In the genomic region with DNA sequence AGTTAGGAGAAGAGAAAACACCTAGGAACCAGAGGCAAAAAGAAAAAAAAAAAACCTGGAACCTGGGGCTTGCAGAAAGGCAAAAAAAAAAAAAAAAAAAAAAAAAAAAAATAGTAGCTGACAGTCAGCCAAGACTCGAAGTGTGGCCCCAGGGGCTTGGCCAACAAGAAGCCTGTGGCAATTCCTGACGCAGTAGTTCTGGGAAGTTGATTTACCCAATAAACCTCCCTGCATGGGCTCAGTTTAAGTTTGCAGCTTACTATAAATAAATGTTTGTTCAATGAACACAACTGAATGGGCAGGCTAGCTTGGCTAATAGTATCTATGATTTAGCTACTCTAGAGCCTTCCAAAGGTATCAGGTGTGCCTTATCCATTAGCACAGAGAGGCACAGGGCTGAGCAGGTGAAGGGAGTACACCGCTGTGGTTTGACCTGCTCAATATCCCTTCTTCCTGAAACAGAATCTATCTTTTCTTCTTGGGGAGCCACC, we compare ENCODE assay signal across 10 cellular contexts. TPM values are rescaled to one million over a fixed set of nuclear protein-coding genes. Genes with fewer than 3 reads are reported as not detected.
DNase-seq lines count a peak whose midpoint lies in the region; ATAC-seq, FAIRE-seq and TF ChIP-seq lines count a peak whose summit lies in the region.
"Had no signal": no experiment of that assay in that cellular context is flagged by ENCODE, and none has a peak within 500 bp of the region (broad histone marks: within the 10 kb centered on the region; RNA-seq: fewer than 3 reads in every experiment).

No MANE protein-coding gene starts in this region.

- ATAC-seq in stimulated activated naive CD8-positive, alpha-beta T cell treated with anti-CD3 and anti-CD28 coated beads, Interleukin-15, Interleukin-2, amounts not matched to agents 100 U/mL and 50 U/mL, for 24 hours, result no peak
- ATAC-seq in lower lobe of right lung, result peak; percentile 34 to 64
- no peak for ATAC-seq in GM21381 (IDR thresholded peaks at IDR 0.05; ENCODE audit: unreplicated experiment)

- H4K20me1 ChIP-seq in astrocyte (ENCODE audit: insufficient read depth, low read length), result no peaks in the 10 kb centered on the region

- peaks cover 34% of the 10 kb centered on the region for H3K4me1 Mint-ChIP-seq in stimulated activated naive CD8-positive, alpha-beta T cell treated with anti-CD3 and anti-CD28 coated beads, Interleukin-15, Interleukin-2, amounts not matched to agents 100 ng/mL and 50 ng/mL, for 24 hours (ENCODE audit: low read depth)
- H3K4me1 Mint-ChIP-seq in astrocyte (ENCODE audit: low read depth, unreplicated experiment), result peaks cover 7% of the 10 kb centered on the region

- H3K27me3 ChIP-seq in astrocyte (ENCODE audit: insufficient read depth, low read length), result no peaks in the 10 kb centered on the region
- no peaks in the 10 kb centered on the region for H3K27me3 ChIP-seq in lower lobe of right lung (ENCODE audit: low read depth)

- intact Hi-C loops in lower lobe of right lung (cut with DNase I), result loop anchor here (10.0 kb wide), 1 partner anchor 199 kb away; a partner anchor contains a TSS

- no peaks in the 10 kb centered on the region for H3K9me3 ChIP-seq in astrocyte (ENCODE audit: insufficient read depth, low read depth, low read length)
- H3K9me3 ChIP-seq in lower lobe of right lung, result no peaks in the 10 kb centered on the region

- H3K36me3 Mint-ChIP-seq in stimulated activated naive CD8-positive, alpha-beta T cell treated with anti-CD3 and anti-CD28 coated beads, Interleukin-15, Interleukin-2, amounts not matched to agents 100 ng/mL and 50 ng/mL, for 24 hours (ENCODE audit: low read depth), result no peaks in the 10 kb centered on the region
- H3K36me3 Mint-ChIP-seq in astrocyte (ENCODE audit: low read depth, unreplicated experiment), result no peaks in the 10 kb centered on the region

- DNase-seq in stimulated activated naive CD8-positive, alpha-beta T cell treated with anti-CD3 and anti-CD28 coated beads, Interleukin-15, Interleukin-2, amounts not matched to agents 100 U/mL and 50 U/mL, for 24 hours, result no peak
- DNase-seq in astrocyte (ENCODE audit: low read depth) (no peak), lower lobe of right lung (peak; percentile 62), midbrain (lab: John Stamatoyannopoulos, UW) (no peak), NCI-H524 (lab: John Stamatoyannopoulos, UW) (no peak), NCI-H526 (lab: John Stamatoyannopoulos, UW) (no peak)
- DNase-seq: NCI-H524 treated with DMSO at 0.1 percent for 48 hours had no signal

- no peaks in the 10 kb centered on the region for H3K79me2 ChIP-seq in astrocyte (ENCODE audit: insufficient read depth, low read length)

- H3K36me3 ChIP-seq in astrocyte (ENCODE audit: insufficient read depth, low read length) (no peaks in the 10 kb centered on the region), lower lobe of right lung (no peaks in the 10 kb centered on the region)

- H3K9me3 Mint-ChIP-seq in stimulated activated naive CD8-positive, alpha-beta T cell treated with anti-CD3 and anti-CD28 coated beads, Interleukin-15, Interleukin-2, amounts not matched to agents 100 ng/mL and 50 ng/mL, for 24 hours, result no peaks in the 10 kb centered on the region
- H3K9me3 Mint-ChIP-seq in astrocyte (ENCODE audit: unreplicated experiment), result peaks cover 5% of the 10 kb centered on the region

- FAIRE-seq in astrocyte (lab: Jason Lieb, UNC), result no peak

- peak overlapping the region; percentile 93 for H3K27ac Mint-ChIP-seq in stimulated activated naive CD8-positive, alpha-beta T cell treated with anti-CD3 and anti-CD28 coated beads, Interleukin-15, Interleukin-2, amounts not matched to agents 100 ng/mL and 50 ng/mL, for 24 hours
- peak overlapping the region; percentile 28 for H3K27ac Mint-ChIP-seq in astrocyte (ENCODE audit: unreplicated experiment)
- H3K27ac Mint-ChIP-seq: progenitor cell of endocrine pancreas had no signal

- no peak overlapping the region for H3K27ac ChIP-seq in astrocyte (ENCODE audit: low read depth, low read length)
- H3K27ac ChIP-seq in lower lobe of right lung, result peak overlapping the region; percentile 61

- no peak for TF ChIP-seq CTCF in astrocyte (IDR thresholded peaks at IDR 0.05; ENCODE audit: insufficient read depth, low read depth, low read length)
- TF ChIP-seq CTCF in lower lobe of right lung (IDR thresholded peaks at IDR 0.05), result no peak

- H3K4me3 ChIP-seq in astrocyte (ENCODE audit: insufficient read depth, low read depth, low read length) (no peak overlapping the region), lower lobe of right lung (no peak overlapping the region)

- H3K4me2 ChIP-seq in astrocyte (ENCODE audit: low read length), result no peak overlapping the region

- no peak overlapping the region for H3K4me3 Mint-ChIP-seq in stimulated activated naive CD8-positive, alpha-beta T cell treated with anti-CD3 and anti-CD28 coated beads, Interleukin-15, Interleukin-2, amounts not matched to agents 100 ng/mL and 50 ng/mL, for 24 hours
- H3K4me3 Mint-ChIP-seq in astrocyte (ENCODE audit: unreplicated experiment), result no peak overlapping the region

- H3K27me3 Mint-ChIP-seq in stimulated activated naive CD8-positive, alpha-beta T cell treated with anti-CD3 and anti-CD28 coated beads, Interleukin-15, Interleukin-2, amounts not matched to agents 100 ng/mL and 50 ng/mL, for 24 hours, result no peaks in the 10 kb centered on the region
- peaks cover 6% of the 10 kb centered on the region for H3K27me3 Mint-ChIP-seq in astrocyte (ENCODE audit: low read depth, unreplicated experiment)

- H3K9ac ChIP-seq in astrocyte (ENCODE audit: low read length), result no peak overlapping the region

- peaks cover 8% of the 10 kb centered on the region for H3K4me1 ChIP-seq in astrocyte (ENCODE audit: insufficient read depth, low read length)
- H3K4me1 ChIP-seq in lower lobe of right lung, result peaks cover 38% of the 10 kb centered on the region

- no peak overlapping the region for H2AFZ ChIP-seq in astrocyte (ENCODE audit: low read depth, low read length)

RNA-seq across cellular contexts. Expression of a gene that starts 21.3 kb away (rescaled TPM):
- total RNA-seq in astrocyte (38.4 and 40.5 TPM in 2 replicates), lower lobe of right lung (115 TPM)

Comparison
In these comparisons a context has a peak if more than half of its experiments do, and no peak if none do; other contexts are left out.
1. ATAC-seq: peak in lower lobe of right lung (2 of 2); none in stimulated activated naive CD8-positive, alpha-beta T cell treated with anti-CD3 and anti-CD28 coated beads, Interleukin-15, Interleukin-2, amounts not matched to agents 100 U/mL and 50 U/mL, for 24 hours (single experiment) and GM21381 (single experiment).